Comparison of ENCODE assay signal across 30 cellular contexts in the genomic region with DNA sequence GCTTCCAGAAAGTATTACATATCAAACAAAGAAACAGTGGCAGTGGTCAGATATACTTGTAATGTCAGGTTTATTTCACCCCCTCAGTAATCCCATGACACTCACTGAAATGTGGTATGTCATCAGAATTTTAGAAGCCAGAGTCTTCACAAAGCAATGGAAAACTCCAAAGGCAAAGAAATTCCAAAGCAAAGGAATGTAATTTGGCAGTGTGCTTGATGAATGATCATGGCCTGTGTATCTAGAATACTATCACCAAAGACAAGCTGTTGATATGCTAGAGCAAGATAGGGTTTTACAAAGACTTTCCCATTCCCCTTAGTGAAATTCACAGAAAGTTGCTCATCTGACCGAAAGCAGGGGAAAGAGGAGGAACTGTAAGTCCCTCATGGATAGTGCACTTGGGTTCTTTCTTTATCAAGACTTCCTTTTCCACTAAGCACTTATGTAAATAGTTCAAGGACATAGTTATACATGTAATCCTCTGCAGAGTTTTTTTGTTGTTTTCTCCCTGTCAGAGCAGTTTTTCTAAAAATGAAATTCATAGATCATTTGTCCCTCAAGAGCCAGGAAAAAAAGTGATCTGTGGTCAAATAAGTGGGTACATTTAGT.
DNase-seq lines count a peak whose midpoint lies in the region; ATAC-seq, FAIRE-seq and TF ChIP-seq lines count a peak whose summit lies in the region.
"Had no signal": no experiment of that assay in that cellular context is flagged by ENCODE, and none has a peak within 500 bp of the region (broad histone marks: within the 10 kb centered on the region; RNA-seq: fewer than 3 reads in every experiment).

No MANE protein-coding gene starts in this region.

- 15 to 25% methylated on average over 1 of the region's 1 CpG for WGBS in pancreas, 2 donors

- no peak for TF ChIP-seq CTCF in pancreas (IDR thresholded peaks at IDR 0.05)

- H3K4me1 ChIP-seq in pancreas = peaks cover 3 to 21% (median 20%) of the 10 kb centered on the region in 3 donors

- DNase-seq in ELF-1 (ENCODE audit: low read depth, low spot score) (peak; percentile 4), OCI-M1 (lab: John Stamatoyannopoulos, UW) (peak; percentile 58), left ventricle myocardium superior (no peak), pancreas (no peak), MG63 (no peak), NAMALWA (ENCODE audit: low spot score) (no peak), H4 (ENCODE audit: low spot score) (no peak)
- no peak for DNase-seq in stimulated activated CD4-positive, alpha-beta T cell treated with anti-CD3 and anti-CD28 coated beads, Interleukin-4, amount 100 ng/mL, for 1 hour
- DNase-seq: ACHN; activated CD4-positive, alpha-beta T cell treated with anti-CD3 and anti-CD28 coated beads, Interleukin-2, amount 50 U/mL, for 4 hours; activated naive CD4-positive, alpha-beta T cell treated with anti-CD3 and anti-CD28 coated beads, Interleukin-2, amount 50 U/mL, for 16 hours; amygdala; GOT3; Kasumi-1; NCI-H1048; NCI-H1694 treated with DMSO at 0.1 percent for 48 hours; NCI-H2171 treated with DMSO at 0.1 percent for 48 hours; NCI-H524 treated with DMSO at 0.1 percent for 48 hours; PC-9; SIG-M5; stimulated activated CD4-positive, alpha-beta T cell treated with anti-CD3 and anti-CD28 coated beads, Interleukin-4, amount 100 ng/mL, for 24 hours; upper lobe of left lung had no signal

- intact Hi-C loops in left ventricle myocardium superior (cut with micrococcal nuclease) (no loop called here), pancreas (cut with DNase I) (no loop called here)

- H3K9me3 ChIP-seq in pancreas (no peaks in the 10 kb centered on the region), MG63 (no peaks in the 10 kb centered on the region)
- H3K9me3 ChIP-seq: upper lobe of left lung had no signal

- H3K27ac ChIP-seq in pancreas = peak overlapping the region in 1 of 4 donors; percentile 59
- H3K27ac ChIP-seq: BLaER1 treated with 17β-estradiol and CSF1 and Interleukin-3, amounts not matched to agents 10 nM and 100 nM; cardiac muscle cell; hepatocyte; PC-9; upper lobe of left lung had no signal

- H3K4me3 ChIP-seq in pancreas (no peak overlapping the region), MG63 (no peak overlapping the region)
- H3K4me3 ChIP-seq: BLaER1 treated with 17β-estradiol and CSF1 and Interleukin-3, amounts not matched to agents 10 nM and 100 nM; cardiac muscle cell; hepatocyte; PC-9; upper lobe of left lung had no signal

- H3K27me3 ChIP-seq in pancreas (no peaks in the 10 kb centered on the region), MG63 (no peaks in the 10 kb centered on the region)
- H3K27me3 ChIP-seq: BLaER1 treated with 17β-estradiol and CSF1 and Interleukin-3, amounts not matched to agents 10 nM and 100 nM; cardiac muscle cell; hepatocyte; upper lobe of left lung had no signal

- no peak for FAIRE-seq in pancreas (lab: Jason Lieb, UNC)
- FAIRE-seq: frontal cortex had no signal

- H3K36me3 ChIP-seq in pancreas (no peaks in the 10 kb centered on the region), MG63 (no peaks in the 10 kb centered on the region)
- H3K36me3 ChIP-seq: BLaER1 treated with 17β-estradiol and CSF1 and Interleukin-3, amounts not matched to agents 10 nM and 100 nM; cardiac muscle cell; upper lobe of left lung had no signal

- ATAC-seq in left ventricle myocardium superior = peak; percentile 48
- peak; percentile 38 to 81 (median 72) for ATAC-seq in pancreas
- ATAC-seq: activated T-helper 17 cell treated with anti-CD3 and anti-CD28 coated beads, Interleukin-2, amount 50 U/mL, for 72 hours; esophagus mucosa; natural killer cell treated with Interleukin-12 subunit alpha and Interleukin-12 subunit beta and Interleukin-15 and Interleukin-18, amount 100 ng/mL, for 72 hours; stimulated activated effector memory CD8-positive, alpha-beta T cell treated with anti-CD3 and anti-CD28 coated beads, Interleukin-12 subunit alpha, Interleukin-12 subunit beta, amount 100 ng/mL, for 72 hours had no signal

Comparison
In these comparisons a context has a peak if more than half of its experiments do, and no peak if none do; other contexts are left out.
1. DNase-seq: peak in ELF-1 (single experiment) and OCI-M1 (single experiment); none in left ventricle myocardium superior (single experiment), pancreas (0 of 6), MG63 (single experiment), stimulated activated CD4-positive, alpha-beta T cell treated with anti-CD3 and anti-CD28 coated beads, Interleukin-4, amount 100 ng/mL, for 1 hour (single experiment), NAMALWA (single experiment) and H4 (single experiment).